In genomic region chr3:182325213-182325941, GRCh38 we compare ENCODE assay signal across 9 cellular contexts.
A peak's percentile ranks its signal among the peaks of the same experiment; 100 is the strongest.
DNase-seq lines count a peak whose midpoint lies in the region; ATAC-seq and TF ChIP-seq lines count a peak whose summit lies in the region.
"Had no signal": no experiment of that assay in that cellular context is flagged by ENCODE, and none has a peak within 500 bp of the region (broad histone marks: within the 10 kb centered on the region; RNA-seq: fewer than 3 reads in every experiment).

No MANE protein-coding gene starts in this region.

- H3K9me3 ChIP-seq in OCI-LY7 (ENCODE audit: low read length) (peaks cover 12% of the 10 kb centered on the region; the same call in 1 of the 2 replicates), trophoblast cell (ENCODE audit: insufficient read depth, low read depth, low read length) (no peaks in the 10 kb centered on the region)

- H3K14ac ChIP-seq in trophoblast cell (ENCODE audit: low read length), result no peak overlapping the region

- H3K18ac ChIP-seq in trophoblast cell (ENCODE audit: low read length), result no peak overlapping the region

- H4K91ac ChIP-seq in trophoblast cell (ENCODE audit: low read depth, low read length), result no peak overlapping the region

- ATAC-seq in GM19351 (IDR thresholded peaks at IDR 0.05; ENCODE audit: unreplicated experiment) (peak; percentile 72), HG02973 (IDR thresholded peaks at IDR 0.05; ENCODE audit: unreplicated experiment) (peak; percentile 55)
- ATAC-seq: left lung had no signal

- no TSS peak for BruUV-seq in OCI-LY7 (replicated peaks; lab: Mats Ljungman, UMichigan)

- peaks cover 54% of the 10 kb centered on the region for H3K36me3 ChIP-seq in OCI-LY7 (ENCODE audit: insufficient read depth, low read length)
- no peaks in the 10 kb centered on the region for H3K36me3 ChIP-seq in trophoblast cell (ENCODE audit: control insufficient read depth in 1 of 2, insufficient read depth in 2 of 2, low read length in 2 of 2)
- H3K36me3 ChIP-seq: left lung had no signal

- no peaks in the 10 kb centered on the region for H3K27me3 ChIP-seq in trophoblast cell (ENCODE audit: insufficient read depth, low read length)
- H3K27me3 ChIP-seq: left lung had no signal

- CTCF ChIA-PET in OCI-LY7 (lab: Charles Lee; ENCODE audit: unreplicated experiment), result no interaction called here

- no peak overlapping the region for H3K4ac ChIP-seq in trophoblast cell (ENCODE audit: low read depth, low read length)

- H2AFZ ChIP-seq in OCI-LY7 (ENCODE audit: low read length) (peak overlapping the region; percentile 65), trophoblast cell (ENCODE audit: insufficient read depth, low read length, poor library complexity) (no peak overlapping the region)

- intact Hi-C loops in OCI-LY7 (cut with micrococcal nuclease; ENCODE audit: unreplicated experiment), result loop anchor here (5.0 kb wide), 2 partner anchors 167 to 292 kb away; no protein-coding TSS in a partner anchor

- H2BK12ac ChIP-seq in trophoblast cell (ENCODE audit: low read length), result peak overlapping the region; percentile 30

- DNase-seq in OCI-LY7 (ENCODE audit: low spot score) (peak; percentile 92), trophoblast cell (no peak), GM19240 (ENCODE audit: insufficient read length, low spot score) (no peak), NCI-H187 (lab: John Stamatoyannopoulos, UW) (no peak)
- DNase-seq in activated CD4-positive, alpha-beta T cell treated with anti-CD3 and anti-CD28 coated beads, Interleukin-2, amount 50 U/mL, for 1 hour, result no peak
- DNase-seq: left lung, NCI-H526 treated with DMSO at 0.1 percent for 48 hours had no signal

- H2BK5ac ChIP-seq in trophoblast cell (ENCODE audit: low read depth, low read length, poor library complexity), result no peak overlapping the region

- no peak overlapping the region for H3K23ac ChIP-seq in trophoblast cell (ENCODE audit: low read length)

- peaks cover 69% of the 10 kb centered on the region for H3K4me1 ChIP-seq in OCI-LY7 (ENCODE audit: insufficient read depth, low read length, poor library complexity, severe bottlenecking)
- no peaks in the 10 kb centered on the region for H3K4me1 ChIP-seq in trophoblast cell (ENCODE audit: control insufficient read depth in 1 of 2, insufficient read depth in 2 of 2, low read length in 2 of 2)
- H3K4me1 ChIP-seq: left lung had no signal

- H3K4me3 ChIP-seq in OCI-LY7 (ENCODE audit: low read depth, low read length, poor library complexity, severe bottlenecking) (peak overlapping the region; percentile 40), trophoblast cell (ENCODE audit: low read depth, low read length) (no peak overlapping the region)
- H3K4me3 ChIP-seq: left lung had no signal

- H3K4me2 ChIP-seq in OCI-LY7 (ENCODE audit: low read length) (peak overlapping the region; percentile 59), trophoblast cell (ENCODE audit: low read length) (no peak overlapping the region)

- H3K9me2 ChIP-seq in OCI-LY7 (ENCODE audit: insufficient read depth, low read length), result no peaks in the 10 kb centered on the region

- POLR2A ChIA-PET in OCI-LY7 (lab: Charles Lee), result interaction anchor here (0.6 to 5.7 kb wide), 26 partner anchors 9 to 206 kb away, joined by 3 to 32 read pairs (median 4); no protein-coding TSS in a partner anchor

- H3K27ac ChIP-seq in OCI-LY7 (ENCODE audit: low read depth, low read length, poor library complexity, severe bottlenecking) (peak overlapping the region; percentile 84), trophoblast cell (ENCODE audit: low read depth, low read length) (no peak overlapping the region)
- H3K27ac ChIP-seq: left lung had no signal

- H2AK5ac ChIP-seq in trophoblast cell (ENCODE audit: low read length), result no peak overlapping the region

- H4K20me1 ChIP-seq in OCI-LY7 (ENCODE audit: insufficient read depth, low read length), result no peaks in the 10 kb centered on the region

- TF ChIP-seq CTCF in OCI-LY7 (conservative IDR thresholded peaks at IDR 0.05; ENCODE audit: low read length), result no peak

- no peak overlapping the region for H3K9ac ChIP-seq in trophoblast cell (ENCODE audit: low read length)

- H4K8ac ChIP-seq in trophoblast cell (ENCODE audit: low read depth, low read length), result no peak overlapping the region

- no peaks in the 10 kb centered on the region for H3K79me1 ChIP-seq in trophoblast cell (ENCODE audit: low read length)

- no peak overlapping the region for H4K12ac ChIP-seq in trophoblast cell (ENCODE audit: low read depth, low read length)

- no peak overlapping the region for H2BK120ac ChIP-seq in trophoblast cell (ENCODE audit: insufficient read depth, low read length, poor library complexity)

- H3K79me2 ChIP-seq in OCI-LY7 (ENCODE audit: insufficient read depth, low read depth, low read length), result no peaks in the 10 kb centered on the region; the same call in 1 of the 2 replicates
- no peaks in the 10 kb centered on the region for H3K79me2 ChIP-seq in trophoblast cell (ENCODE audit: control insufficient read depth, insufficient read depth, low read length, poor library complexity)

- WGBS in trophoblast cell (ENCODE audit: extremely low coverage, insufficient coverage, insufficient read length), result no CpG with 5 or more reads among the region's 10 CpGs
